In genomic region chr14:95313707-95314106, GRCh38 we compare ENCODE assay signal across 11 cellular contexts. TPM values are rescaled to one million over a fixed set of nuclear protein-coding genes. Genes with fewer than 3 reads are reported as not detected.
DNase-seq lines count a peak whose midpoint lies in the region; ATAC-seq and TF ChIP-seq lines count a peak whose summit lies in the region.
"Had no signal": no experiment of that assay in that cellular context is flagged by ENCODE, and none has a peak within 500 bp of the region (broad histone marks: within the 10 kb centered on the region; RNA-seq: fewer than 3 reads in every experiment).

No MANE protein-coding gene starts in this region.

- ATAC-seq in GM18519 (IDR thresholded peaks at IDR 0.05; ENCODE audit: low FRiP score, unreplicated experiment): no peak

- peak overlapping the region; percentile 70 for H3K4me2 ChIP-seq in PC-9
- H3K4me2 ChIP-seq in osteoblast (ENCODE audit: insufficient read depth, low read length): no peak overlapping the region

- H3K4me3 ChIP-seq in PC-9 (no peak overlapping the region), osteoblast (ENCODE audit: insufficient read depth, low read length) (no peak overlapping the region)
- H3K4me3 ChIP-seq: suprapubic skin had no signal

- peak; percentile 93 for DNase-seq in CD1c-positive myeloid dendritic cell (ENCODE audit: extremely low spot score)
- DNase-seq in PC-9: peak; percentile 29 to 89
- DNase-seq in fibroblast of gingiva (ENCODE audit: low read depth): peak; percentile 89
- DNase-seq in osteoblast (ENCODE audit: insufficient read length, low spot score, missing footprints): peak; percentile 97
- no peak for DNase-seq in stimulated activated CD4-positive, alpha-beta T cell treated with anti-CD3 and anti-CD28 coated beads, Interleukin-15, amount 100 ng/mL, for 24 hours
- no peak for DNase-seq in DMS53 treated with DMSO at 0.1 percent for 48 hours (lab: John Stamatoyannopoulos, UW; ENCODE audit: unreplicated experiment)
- no peak for DNase-seq in cortex of kidney (lab: John Stamatoyannopoulos, UW)
- DNase-seq: DMS79 treated with DMSO at 0.1 percent for 48 hours, NCI-H82 had no signal

- H3K27me3 ChIP-seq in PC-9 (ENCODE audit: insufficient read depth, low read depth): no peaks in the 10 kb centered on the region
- H3K27me3 ChIP-seq in osteoblast (ENCODE audit: insufficient read depth, low read length): no peaks in the 10 kb centered on the region
- H3K27me3 ChIP-seq: suprapubic skin had no signal

- BruUV-seq in PC-9 (replicated peaks; lab: Mats Ljungman, UMichigan): no TSS peak

- H2AFZ ChIP-seq in PC-9 (no peak overlapping the region), osteoblast (ENCODE audit: low read length) (no peak overlapping the region)

- H3K79me2 ChIP-seq in PC-9 (ENCODE audit: low read depth) (peaks cover 51% of the 10 kb centered on the region), osteoblast (ENCODE audit: insufficient read depth, low read length) (no peaks in the 10 kb centered on the region)

- H3K9me3 ChIP-seq in PC-9 (ENCODE audit: insufficient read depth, low read depth): no peaks in the 10 kb centered on the region
- H3K9me3 ChIP-seq in osteoblast (ENCODE audit: low read depth, low read length): no peaks in the 10 kb centered on the region
- H3K9me3 ChIP-seq: suprapubic skin had no signal

- POLR2A ChIA-PET in PC-9 (lab: Charles Lee; ENCODE audit: unreplicated experiment): no interaction called here

- H3K9me2 ChIP-seq in PC-9 (ENCODE audit: insufficient read depth): no peaks in the 10 kb centered on the region

- intact Hi-C loops in PC-9 (cut with micrococcal nuclease; ENCODE audit: unreplicated experiment): no loop called here

- peaks cover 29% of the 10 kb centered on the region for H3F3A ChIP-seq in PC-9 (ENCODE audit: insufficient read depth, low read depth)

- CTCF ChIA-PET in PC-9 (lab: Charles Lee): no interaction called here

- TF ChIP-seq CTCF in PC-9 (conservative IDR thresholded peaks at IDR 0.05) (no peak), osteoblast (IDR thresholded peaks at IDR 0.05; ENCODE audit: extremely low read depth, low read depth, low read length) (no peak)

- H3K27ac ChIP-seq in PC-9 (peak overlapping the region; percentile 88), osteoblast (ENCODE audit: low read depth, low read length) (peak overlapping the region; percentile 32)
- H3K27ac ChIP-seq: suprapubic skin had no signal

- no peaks in the 10 kb centered on the region for H4K20me1 ChIP-seq in PC-9 (ENCODE audit: insufficient read depth)
- H4K20me1 ChIP-seq in osteoblast (ENCODE audit: insufficient read depth, low read length): no peaks in the 10 kb centered on the region

- no peaks in the 10 kb centered on the region for H3K36me3 ChIP-seq in PC-9 (ENCODE audit: low read depth)
- no peaks in the 10 kb centered on the region for H3K36me3 ChIP-seq in osteoblast (ENCODE audit: insufficient read depth, low read length)
- H3K36me3 ChIP-seq: suprapubic skin had no signal

- peaks cover 44% of the 10 kb centered on the region for H3K4me1 ChIP-seq in PC-9 (replicated peaks; ENCODE audit: insufficient read depth)
- peaks cover 12% of the 10 kb centered on the region for H3K4me1 ChIP-seq in osteoblast (ENCODE audit: insufficient read depth, low read length)

RNA-seq across cellular contexts. Expression of gene CLMN, which starts 6.0 kb away (rescaled TPM):
- total RNA-seq in PC-9 (2021) (15.8 and 18.3 TPM in 2 replicates), osteoblast (1.1 and 1.5 TPM in 2 replicates)

Comparison
In these comparisons a context has a peak if more than half of its experiments do, and no peak if none do; other contexts are left out.
1. DNase-seq: peak in CD1c-positive myeloid dendritic cell (single experiment), PC-9 (2 of 2), fibroblast of gingiva (single experiment) and osteoblast (single experiment); none in stimulated activated CD4-positive, alpha-beta T cell treated with anti-CD3 and anti-CD28 coated beads, Interleukin-15, amount 100 ng/mL, for 24 hours (single experiment), DMS53 treated with DMSO at 0.1 percent for 48 hours (single experiment) and cortex of kidney (single experiment).